ENCODE assay signal across 28 cellular contexts in the genomic region with DNA sequence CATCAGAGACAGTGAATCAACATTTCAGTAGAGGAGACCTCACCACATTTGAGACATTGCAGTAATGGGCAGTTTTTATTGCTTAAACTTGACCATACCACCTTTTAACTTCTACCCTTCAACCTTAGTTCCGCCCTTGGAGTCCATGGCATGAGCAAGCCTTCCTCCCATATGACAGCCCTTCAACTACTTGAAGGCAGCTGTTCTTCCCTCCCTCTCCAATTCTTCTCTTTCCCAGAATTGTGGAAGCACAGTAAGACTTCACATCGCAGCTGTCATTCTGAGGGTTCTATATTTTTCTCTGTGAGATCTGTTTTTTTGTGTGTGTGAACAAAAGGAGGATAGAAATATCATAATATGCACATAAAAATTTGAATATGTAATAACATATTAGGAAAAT. TPM values are rescaled to one million over a fixed set of nuclear protein-coding genes. Genes with fewer than 3 reads are reported as not detected.
"Had no signal": no experiment of that assay in that cellular context is flagged by ENCODE, and none has a peak within 500 bp of the region (broad histone marks: within the 10 kb centered on the region; RNA-seq: fewer than 3 reads in every experiment).

No MANE protein-coding gene starts in this region.

- DNase-seq: central memory CD4-positive, alpha-beta T cell; effector CD8-positive, alpha-beta T cell; endodermal cell; foreskin fibroblast; gastrocnemius medialis; head of caudate nucleus; left cardiac atrium; left lung; mesenchymal stem cell; mucosa of descending colon; naive thymus-derived CD4-positive, alpha-beta T cell; occipital lobe; ovary; right lobe of liver; stimulated activated CD4-positive, alpha-beta T cell treated with anti-CD3 and anti-CD28 coated beads, Interleukin-12 subunit alpha, Interleukin-12 subunit beta, amount 100 ng/mL, for 4 hours; stimulated activated CD4-positive, alpha-beta T cell treated with anti-CD3 and anti-CD28 coated beads, Interleukin-1b, Interleukin-23, amount 100 ng/mL, for 48 hours; stimulated activated CD4-positive, alpha-beta T cell treated with anti-CD3 and anti-CD28 coated beads, Interleukin-4, amount 100 ng/mL, for 1 hour; stimulated activated CD8-positive, alpha-beta memory T cell treated with anti-CD3 and anti-CD28 coated beads, Interleukin-4, amount 100 ng/mL, for 48 hours; stimulated activated naive CD4-positive, alpha-beta T cell; stimulated activated naive CD8-positive, alpha-beta T cell treated with anti-CD3 and anti-CD28 coated beads, Interleukin-15, amount 100 ng/mL, for 72 hours; transverse colon had no signal

- H3K36me3 Mint-ChIP-seq: mesothelial cell of epicardium; naive thymus-derived CD4-positive, alpha-beta T cell had no signal

- H3K27ac Mint-ChIP-seq: dendritic cell treated with granulocyte-macrophage colony-stimulating factor and Interleukin-4, amounts not matched to agents 40 ng/mL and 50 ng/mL, for 4 days; endodermal cell; mesothelial cell of epicardium; naive thymus-derived CD4-positive, alpha-beta T cell; stimulated activated naive CD8-positive, alpha-beta T cell treated with anti-CD3 and anti-CD28 coated beads, Interleukin-15, amount 100 ng/mL, for 72 hours had no signal

- H3K27ac ChIP-seq: epithelial cell of prostate, gastrocnemius medialis, left lung, ovary, right lobe of liver, suprapubic skin had no signal

- H3K4me3 Mint-ChIP-seq: dendritic cell treated with granulocyte-macrophage colony-stimulating factor and Interleukin-4, amounts not matched to agents 40 ng/mL and 50 ng/mL, for 4 days; endodermal cell; mesothelial cell of epicardium; naive thymus-derived CD4-positive, alpha-beta T cell; stimulated activated naive CD8-positive, alpha-beta T cell treated with anti-CD3 and anti-CD28 coated beads, Interleukin-15, amount 100 ng/mL, for 72 hours had no signal

- H3K9me3 ChIP-seq: gastrocnemius medialis, left lung, mucosa of descending colon, ovary, right lobe of liver, suprapubic skin, transverse colon had no signal

- H3K27me3 ChIP-seq: gastrocnemius medialis, ovary, right lobe of liver, transverse colon had no signal

- H3K9me3 Mint-ChIP-seq: dendritic cell treated with granulocyte-macrophage colony-stimulating factor and Interleukin-4, amounts not matched to agents 40 ng/mL and 50 ng/mL, for 4 days; endodermal cell; mesothelial cell of epicardium; stimulated activated naive CD8-positive, alpha-beta T cell treated with anti-CD3 and anti-CD28 coated beads, Interleukin-15, amount 100 ng/mL, for 72 hours had no signal

- ATAC-seq: esophagus mucosa; gastrocnemius medialis; left cardiac atrium; left lung; naive thymus-derived CD4-positive, alpha-beta T cell; right lobe of liver; stimulated activated naive CD8-positive, alpha-beta T cell treated with anti-CD3 and anti-CD28 coated beads, Interleukin-15, amount 100 ng/mL, for 72 hours had no signal

- H3K36me3 ChIP-seq: gastrocnemius medialis, left lung, ovary, right lobe of liver, suprapubic skin, transverse colon had no signal

- H3K4me3 ChIP-seq: gastrocnemius medialis, left lung, mucosa of descending colon, ovary, right lobe of liver, smooth muscle cell, suprapubic skin, transverse colon had no signal

- FAIRE-seq: islet of Langerhans had no signal

- H3K4me2 ChIP-seq: smooth muscle cell had no signal

RNA-seq across cellular contexts. Expression of gene TSPAN12, which starts 2.2 kb away (rescaled TPM):
- total RNA-seq: naive thymus-derived CD4-positive, alpha-beta T cell had no signal
- polyA plus RNA-seq: naive thymus-derived CD4-positive, alpha-beta T cell had no signal
